ENCODE assay signal across 16 cellular contexts in genomic region chr2:67918471-67918870, GRCh38.
"Had no signal": no experiment of that assay in that cellular context is flagged by ENCODE, and none has a peak within 500 bp of the region (broad histone marks: within the 10 kb centered on the region; RNA-seq: fewer than 3 reads in every experiment).

No MANE protein-coding gene starts in this region.

- H3K27ac Mint-ChIP-seq: activated CD4-positive, alpha-beta memory T cell treated with anti-CD3 and anti-CD28 coated beads, Interleukin-2, amount 10 ng/mL, durations not matched to agents 7 days and 5 days; activated T-cell treated with anti-CD3 and anti-CD28 coated beads, Interleukin-2, amount 50 U/mL, for 72 hours; dendritic cell treated with granulocyte-macrophage colony-stimulating factor and Interleukin-4, amounts not matched to agents 40 ng/mL and 50 ng/mL, for 4 days had no signal

- H3K27ac ChIP-seq: esophagus squamous epithelium, left ventricle myocardium inferior, parathyroid adenoma, thyroid gland, vagina had no signal

- H3K4me1 Mint-ChIP-seq: activated CD4-positive, alpha-beta memory T cell treated with anti-CD3 and anti-CD28 coated beads, Interleukin-2, amount 10 ng/mL, durations not matched to agents 7 days and 5 days; central memory CD8-positive, alpha-beta T cell had no signal

- H3K36me3 ChIP-seq: esophagus squamous epithelium, left ventricle myocardium inferior, thyroid gland, vagina had no signal

- H3K27me3 Mint-ChIP-seq: dendritic cell treated with granulocyte-macrophage colony-stimulating factor and Interleukin-4, amounts not matched to agents 40 ng/mL and 50 ng/mL, for 4 days had no signal

- H3K27me3 ChIP-seq: thyroid gland, vagina had no signal

- DNase-seq: activated CD4-positive, alpha-beta memory T cell treated with anti-CD3 and anti-CD28 coated beads, Interleukin-2, amount 10 ng/mL, durations not matched to agents 7 days and 5 days; activated CD4-positive, alpha-beta T cell treated with anti-CD3 and anti-CD28 coated beads for 1 hour; activated CD8-positive, alpha-beta memory T cell treated with anti-CD3 and anti-CD28 coated beads, Interleukin-2, amount 50 U/mL, for 4 hours; activated T-cell treated with anti-CD3 and anti-CD28 coated beads, Interleukin-2, amount 50 U/mL, for 72 hours; esophagus squamous epithelium; kidney; left ventricle myocardium inferior; retina; T-helper 9 cell; thyroid gland had no signal

- H3K4me1 ChIP-seq: esophagus squamous epithelium, left ventricle myocardium inferior, parathyroid adenoma had no signal

- H3K9me3 Mint-ChIP-seq: activated CD4-positive, alpha-beta memory T cell treated with anti-CD3 and anti-CD28 coated beads, Interleukin-2, amount 10 ng/mL, durations not matched to agents 7 days and 5 days; activated T-cell treated with anti-CD3 and anti-CD28 coated beads, Interleukin-2, amount 50 U/mL, for 72 hours; central memory CD8-positive, alpha-beta T cell; dendritic cell treated with granulocyte-macrophage colony-stimulating factor and Interleukin-4, amounts not matched to agents 40 ng/mL and 50 ng/mL, for 4 days had no signal

- H3K4me3 ChIP-seq: esophagus squamous epithelium, left ventricle myocardium inferior, skin epidermis, thyroid gland, vagina had no signal

- ATAC-seq: activated T-cell treated with anti-CD3 and anti-CD28 coated beads, Interleukin-2, amount 50 U/mL, for 72 hours had no signal

- H3K4me3 Mint-ChIP-seq: activated CD4-positive, alpha-beta memory T cell treated with anti-CD3 and anti-CD28 coated beads, Interleukin-2, amount 10 ng/mL, durations not matched to agents 7 days and 5 days; activated T-cell treated with anti-CD3 and anti-CD28 coated beads, Interleukin-2, amount 50 U/mL, for 72 hours; central memory CD8-positive, alpha-beta T cell; dendritic cell treated with granulocyte-macrophage colony-stimulating factor and Interleukin-4, amounts not matched to agents 40 ng/mL and 50 ng/mL, for 4 days; neural crest cell had no signal

- H3K9me3 ChIP-seq: esophagus squamous epithelium, left ventricle myocardium inferior, thyroid gland, vagina had no signal
